33 cellular contexts compared by ENCODE assay signal in genomic region chr12:10084733-10085132, GRCh38. TPM values are rescaled to one million over a fixed set of nuclear protein-coding genes. Genes with fewer than 3 reads are reported as not detected.
"Had no signal": no experiment of that assay in that cellular context is flagged by ENCODE, and none has a peak within 500 bp of the region (broad histone marks: within the 10 kb centered on the region; RNA-seq: fewer than 3 reads in every experiment).

No MANE protein-coding gene starts in this region.

- H3K4me2 ChIP-seq: neural progenitor cell, smooth muscle cell had no signal

- H3K4me1 ChIP-seq: parathyroid adenoma, psoas muscle, thyroid gland, vagina had no signal

- H3K27me3 ChIP-seq: neural progenitor cell, ovary, thyroid gland, tibial nerve, upper lobe of left lung, vagina had no signal

- H2AFZ ChIP-seq: neural progenitor cell, parathyroid adenoma had no signal

- DNase-seq: natural killer cell; occipital lobe; ovary; posterior cingulate gyrus; psoas muscle; right cardiac atrium; spleen; stimulated activated CD4-positive, alpha-beta T cell treated with anti-CD3 and anti-CD28 coated beads, Interleukin-12 subunit alpha, Interleukin-12 subunit beta, amount 100 ng/mL, for 4 hours; stimulated activated CD4-positive, alpha-beta T cell treated with anti-CD3 and anti-CD28 coated beads, Interleukin-1b, Interleukin-23, amount 100 ng/mL, for 48 hours; stimulated activated CD4-positive, alpha-beta T cell treated with anti-CD3 and anti-CD28 coated beads, Interleukin-4, amount 100 ng/mL, for 1 hour; stimulated activated CD4-positive, alpha-beta T cell treated with anti-CD3 and anti-CD28 coated beads, Interleukin-4, amount 100 ng/mL, for 4 hours; stimulated activated CD8-positive, alpha-beta memory T cell treated with anti-CD3 and anti-CD28 coated beads, Interleukin-4, amount 100 ng/mL, for 48 hours; stimulated activated naive CD4-positive, alpha-beta T cell; stimulated activated naive CD8-positive, alpha-beta T cell treated with anti-CD3 and anti-CD28 coated beads, Interleukin-15, amount 100 ng/mL, for 72 hours; stimulated activated naive CD8-positive, alpha-beta T cell treated with anti-CD3 and anti-CD28 coated beads, Interleukin-15, Interleukin-2, amounts not matched to agents 100 U/mL and 50 U/mL, for 24 hours; thyroid gland; trophoblast cell; upper lobe of left lung had no signal

- H3K36me3 ChIP-seq: neural progenitor cell, ovary, thoracic aorta, thyroid gland, tibial nerve, vagina had no signal

- H3K4me3 ChIP-seq: neural progenitor cell, ovary, psoas muscle, skin epidermis, smooth muscle cell, spleen, thoracic aorta, thyroid gland, tibial nerve, upper lobe of left lung, vagina had no signal

- H3K79me2 ChIP-seq: parathyroid adenoma had no signal

- H3K27ac ChIP-seq: neural progenitor cell, ovary, parathyroid adenoma, psoas muscle, skin epidermis, spleen, thoracic aorta, thyroid gland, tibial nerve, upper lobe of left lung, vagina had no signal

- ATAC-seq: natural killer cell; psoas muscle; right cardiac atrium; sciatic nerve; stimulated activated memory B cell treated with anti-CD40 and anti-IgM and Interleukin-4, amounts not matched to agents 10 μg/mL and 1 μg/mL and 100 μg/mL, for 72 hours; stimulated activated naive CD8-positive, alpha-beta T cell treated with anti-CD3 and anti-CD28 coated beads, Interleukin-15, amount 100 ng/mL, for 72 hours; stimulated activated naive CD8-positive, alpha-beta T cell treated with anti-CD3 and anti-CD28 coated beads, Interleukin-15, Interleukin-2, amounts not matched to agents 100 U/mL and 50 U/mL, for 24 hours had no signal

- H3K9ac ChIP-seq: neural progenitor cell, parathyroid adenoma had no signal

- H3K9me3 ChIP-seq: ovary, psoas muscle, thoracic aorta, thyroid gland, upper lobe of left lung, vagina had no signal

RNA-seq across cellular contexts. Expression of gene CLEC1A, which starts 14.1 kb away (rescaled TPM):
- total RNA-seq: natural killer cell, osteoblast, progenitor cell of endocrine pancreas, renal cortical epithelial cell, smooth muscle cell had no signal
- polyA plus RNA-seq: neural cell, smooth muscle cell had no signal

RNA-seq across cellular contexts. Expression of gene CLEC7A, which starts 45.3 kb away (rescaled TPM):
- total RNA-seq: progenitor cell of endocrine pancreas had no signal
- polyA plus RNA-seq: neural cell, smooth muscle cell had no signal

RNA-seq across cellular contexts. Expression of gene CLEC9A, which starts 54.3 kb away (rescaled TPM):
- total RNA-seq: occipital lobe, osteoblast, progenitor cell of endocrine pancreas, psoas muscle, renal cortical epithelial cell, smooth muscle cell, subcutaneous adipose tissue, temporal lobe, thoracic aorta, thyroid gland, vagina had no signal
- polyA plus RNA-seq: neural cell, right cardiac atrium, smooth muscle cell had no signal
